Comparison of ENCODE assay signal across 13 cellular contexts in the genomic region with DNA sequence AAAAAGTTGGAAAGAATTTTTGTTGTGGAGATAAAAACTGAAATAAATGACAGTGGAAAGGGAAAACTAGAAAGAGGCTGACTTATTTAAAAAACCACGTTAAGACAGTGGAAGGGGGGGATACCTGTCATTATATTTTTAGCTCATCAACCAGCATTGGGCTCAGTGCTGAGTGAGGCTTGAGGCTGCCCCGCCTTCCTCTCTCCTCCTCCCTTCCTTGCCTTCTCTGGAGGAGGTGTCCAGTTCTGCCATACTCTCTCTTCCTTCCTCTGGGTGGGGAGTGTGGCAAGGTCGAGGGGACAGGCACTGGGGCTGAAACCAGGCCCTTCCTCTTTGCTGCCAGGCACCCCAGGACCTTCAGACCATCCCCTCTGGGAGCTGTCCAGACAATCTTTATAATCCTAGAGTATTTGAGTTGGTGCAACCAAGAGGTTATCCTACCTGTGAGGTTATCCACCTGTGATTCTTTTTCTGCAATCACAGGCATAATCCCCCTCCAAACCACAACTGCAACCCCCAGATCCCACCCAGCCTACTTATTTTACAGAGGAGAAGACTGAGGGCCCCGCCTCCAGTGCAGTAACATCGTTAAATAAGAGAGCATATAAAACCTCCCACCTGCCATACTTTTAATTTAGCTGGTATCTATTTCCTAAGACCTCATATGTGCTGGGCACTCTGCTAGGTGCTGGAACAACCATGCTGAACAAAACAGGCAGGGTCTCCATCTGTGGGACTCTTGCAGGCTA.
A peak's percentile ranks its signal among the peaks of the same experiment; 100 is the strongest.
DNase-seq lines count a peak whose midpoint lies in the region; ATAC-seq and TF ChIP-seq lines count a peak whose summit lies in the region.
"Had no signal": no experiment of that assay in that cellular context is flagged by ENCODE, and none has a peak within 500 bp of the region (broad histone marks: within the 10 kb centered on the region; RNA-seq: fewer than 3 reads in every experiment).

No MANE protein-coding gene starts in this region.

- intact Hi-C loops in upper lobe of right lung (cut with DNase I) = no loop called here

- H3K27me3 ChIP-seq in endocrine pancreas (ENCODE audit: control insufficient read depth, insufficient read depth, low read length) (no peaks in the 10 kb centered on the region), upper lobe of right lung (peaks cover 6% of the 10 kb centered on the region)

- peak overlapping the region; percentile 93 for H3K27ac Mint-ChIP-seq in mesothelial cell of epicardium
- H3K27ac Mint-ChIP-seq: activated T-cell treated with anti-CD3 and anti-CD28 coated beads, Interleukin-2, amount 50 U/mL, for 72 hours; natural killer cell had no signal

- TF ChIP-seq CTCF in mesothelial cell of epicardium (IDR thresholded peaks at IDR 0.05; ENCODE audit: unreplicated experiment) (no peak), upper lobe of right lung (IDR thresholded peaks at IDR 0.05) (no peak), GM13977 (IDR thresholded peaks at IDR 0.05; ENCODE audit: extremely low read depth, insufficient read depth, missing control alignments) (no peak)

- peak; percentile 27 for ATAC-seq in upper lobe of right lung
- ATAC-seq: activated T-cell treated with anti-CD3 and anti-CD28 coated beads, Interleukin-2, amount 50 U/mL, for 72 hours; natural killer cell had no signal

- no peaks in the 10 kb centered on the region for H3K36me3 Mint-ChIP-seq in mesothelial cell of epicardium
- H3K36me3 Mint-ChIP-seq: natural killer cell had no signal

- H3K4me1 Mint-ChIP-seq in mesothelial cell of epicardium = peaks cover 29% of the 10 kb centered on the region
- H3K4me1 Mint-ChIP-seq: natural killer cell had no signal

- DNase-seq in NCI-H82 (lab: John Stamatoyannopoulos, UW) (peak; percentile 40), NCI-H82 treated with DMSO at 0.1 percent for 48 hours (lab: John Stamatoyannopoulos, UW; ENCODE audit: unreplicated experiment) (no peak), mesothelial cell of epicardium (ENCODE audit: low spot score in 2 of 2, unreplicated experiment in 2 of 2) (no peak), upper lobe of right lung (no peak), superior temporal gyrus (ENCODE audit: extremely low spot score) (no peak), GM13977 (ENCODE audit: low spot score) (no peak)
- DNase-seq in stimulated activated CD4-positive, alpha-beta T cell treated with anti-CD3 and anti-CD28 coated beads, Interleukin-4, amount 100 ng/mL, for 24 hours = no peak
- DNase-seq: activated T-cell treated with anti-CD3 and anti-CD28 coated beads, Interleukin-2, amount 50 U/mL, for 72 hours; EL; natural killer cell; NCI-H226 had no signal

- no peaks in the 10 kb centered on the region for H3K36me3 ChIP-seq in endocrine pancreas (ENCODE audit: control insufficient read depth, insufficient read depth, low read length)
- H3K36me3 ChIP-seq in upper lobe of right lung = no peaks in the 10 kb centered on the region
- H3K36me3 ChIP-seq: thoracic aorta had no signal

- in situ Hi-C loops in GM13977 (cut with MboI; ENCODE audit: low pct_unique_long_range_greater_than_20kb, low sequenced_read_pairs, unreplicated experiment) = no loop called here

- H3K27me3 Mint-ChIP-seq in mesothelial cell of epicardium (ENCODE audit: low read depth) = no peaks in the 10 kb centered on the region

- H3K9me3 Mint-ChIP-seq in mesothelial cell of epicardium = no peaks in the 10 kb centered on the region
- H3K9me3 Mint-ChIP-seq: activated T-cell treated with anti-CD3 and anti-CD28 coated beads, Interleukin-2, amount 50 U/mL, for 72 hours; natural killer cell had no signal

- H3K4me1 ChIP-seq in endocrine pancreas (ENCODE audit: control insufficient read depth, insufficient read depth, low read length) = no peaks in the 10 kb centered on the region
- no peaks in the 10 kb centered on the region for H3K4me1 ChIP-seq in upper lobe of right lung

- H3K9me3 ChIP-seq in endocrine pancreas (ENCODE audit: control insufficient read depth, low read length) (no peaks in the 10 kb centered on the region), upper lobe of right lung (no peaks in the 10 kb centered on the region)
- H3K9me3 ChIP-seq: thoracic aorta had no signal

- no peak overlapping the region for H3K9ac ChIP-seq in endocrine pancreas (ENCODE audit: control insufficient read depth, insufficient read depth, low read length)

- H3K27ac ChIP-seq in upper lobe of right lung = no peak overlapping the region
- H3K27ac ChIP-seq: thoracic aorta had no signal

- H3K4me3 Mint-ChIP-seq in mesothelial cell of epicardium = peak overlapping the region; percentile 71
- H3K4me3 Mint-ChIP-seq: activated T-cell treated with anti-CD3 and anti-CD28 coated beads, Interleukin-2, amount 50 U/mL, for 72 hours; natural killer cell had no signal

- H3K4me3 ChIP-seq in endocrine pancreas (ENCODE audit: control insufficient read depth, insufficient read depth, low read length) (peak overlapping the region; percentile 53), upper lobe of right lung (peak overlapping the region; percentile 55)
